Comparison of ENCODE assay signal across 8 cellular contexts in the genomic region with DNA sequence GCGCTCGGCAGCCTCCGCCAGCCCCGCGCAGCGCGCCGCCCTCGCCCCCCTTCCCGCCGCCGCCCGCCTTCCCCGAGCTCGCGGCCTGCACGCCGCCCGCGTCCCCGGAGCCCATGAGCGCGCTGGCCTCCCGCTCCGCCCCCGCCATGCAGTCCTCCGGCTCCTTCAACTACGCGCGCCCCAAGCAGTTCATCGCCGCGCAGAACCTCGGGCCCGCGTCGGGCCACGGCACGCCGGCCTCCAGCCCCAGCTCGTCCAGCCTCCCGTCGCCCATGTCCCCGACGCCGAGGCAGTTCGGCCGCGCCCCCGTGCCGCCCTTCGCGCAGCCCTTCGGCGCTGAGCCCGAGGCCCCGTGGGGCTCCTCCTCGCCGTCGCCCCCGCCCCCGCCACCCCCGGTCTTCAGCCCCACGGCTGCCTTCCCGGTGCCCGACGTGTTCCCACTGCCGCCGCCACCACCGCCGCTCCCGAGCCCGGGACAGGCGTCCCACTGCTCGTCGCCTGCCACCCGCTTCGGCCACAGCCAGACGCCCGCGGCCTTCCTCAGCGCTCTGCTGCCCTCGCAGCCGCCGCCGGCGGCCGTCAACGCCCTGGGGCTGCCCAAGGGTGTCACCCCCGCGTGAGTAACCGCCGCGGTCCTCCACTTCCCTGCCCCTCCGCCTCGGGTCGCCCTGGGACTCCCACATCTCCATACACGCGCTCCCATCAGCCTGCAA.
DNase-seq lines count a peak whose midpoint lies in the region; ATAC-seq and TF ChIP-seq lines count a peak whose summit lies in the region.

No MANE protein-coding gene starts in this region.

- H3K36me3 ChIP-seq in CD8-positive, alpha-beta T cell (ENCODE audit: insufficient read depth, low read length), result no peaks in the 10 kb centered on the region
- H3K36me3 ChIP-seq in right atrium auricular region, result peaks cover 58% of the 10 kb centered on the region

- H3K27me3 ChIP-seq in CD8-positive, alpha-beta T cell (ENCODE audit: insufficient read depth, low read length), result peaks cover 11% of the 10 kb centered on the region
- no peaks in the 10 kb centered on the region for H3K27me3 ChIP-seq in right atrium auricular region

- POLR2A ChIA-PET in CD8-positive, alpha-beta T cell (lab: Charles Lee), result no interaction called here

- no peaks in the 10 kb centered on the region for H3K9me3 Mint-ChIP-seq in CD8-positive, alpha-beta T cell
- H3K9me3 Mint-ChIP-seq in activated T-cell treated with anti-CD3 and anti-CD28 coated beads, Interleukin-2, amount 50 U/mL, for 4 hours, result no peaks in the 10 kb centered on the region

- H3K4me1 Mint-ChIP-seq in CD8-positive, alpha-beta T cell (ENCODE audit: low read depth), result peaks cover 8% of the 10 kb centered on the region
- peaks cover 8% of the 10 kb centered on the region for H3K4me1 Mint-ChIP-seq in activated T-cell treated with anti-CD3 and anti-CD28 coated beads, Interleukin-2, amount 50 U/mL, for 4 hours (ENCODE audit: low read depth)

- no peak for TF ChIP-seq CTCF in CD8-positive, alpha-beta T cell (IDR thresholded peaks at IDR 0.05)
- TF ChIP-seq CTCF in right atrium auricular region (IDR thresholded peaks at IDR 0.05), result no peak

- peak; percentile 34 for ATAC-seq in CD8-positive, alpha-beta T cell
- ATAC-seq in HG02852 (IDR thresholded peaks at IDR 0.05; ENCODE audit: unreplicated experiment) (peak; percentile 30), sciatic nerve (peak; percentile 72)
- peak; percentile 56 to 71 for ATAC-seq in activated T-cell treated with anti-CD3 and anti-CD28 coated beads, Interleukin-2, amount 50 U/mL, for 4 hours

- no peaks in the 10 kb centered on the region for H3K9me3 ChIP-seq in CD8-positive, alpha-beta T cell (ENCODE audit: low read length)
- H3K9me3 ChIP-seq in right atrium auricular region, result peaks cover 0 to 4% of the 10 kb centered on the region in 2 donors

- no peak overlapping the region for H3K27ac ChIP-seq in CD8-positive, alpha-beta T cell (ENCODE audit: low read depth, low read length)
- H3K27ac ChIP-seq in right atrium auricular region, result peak overlapping the region; percentile 72 to 80

- peaks cover 63% of the 10 kb centered on the region for H3K27me3 Mint-ChIP-seq in CD8-positive, alpha-beta T cell (ENCODE audit: low read depth)
- peaks cover 56% of the 10 kb centered on the region for H3K27me3 Mint-ChIP-seq in activated T-cell treated with anti-CD3 and anti-CD28 coated beads, Interleukin-2, amount 50 U/mL, for 4 hours (ENCODE audit: low read depth)

- H3K4me3 ChIP-seq in CD8-positive, alpha-beta T cell (ENCODE audit: low read depth, low read length), result no peak overlapping the region
- peak overlapping the region; percentile 26 to 50 for H3K4me3 ChIP-seq in right atrium auricular region

- CTCF ChIA-PET in CD8-positive, alpha-beta T cell (lab: Charles Lee), result no interaction called here

- H3K27ac Mint-ChIP-seq in CD8-positive, alpha-beta T cell, result no peak overlapping the region

- DNase-seq in CD8-positive, alpha-beta T cell, result peak in 4 of 7 experiments; percentile 0 to 16 (median 4)
- DNase-seq in activated T-cell treated with anti-CD3 and anti-CD28 coated beads, Interleukin-2, amount 50 U/mL, for 4 hours, result no peak
- DNase-seq in right atrium auricular region (ENCODE audit: low spot score) (no peak), sciatic nerve (ENCODE audit: low spot score) (peak; percentile 67), GM19240 (ENCODE audit: insufficient read length, low spot score) (no peak), HT-29 (ENCODE audit: low spot score) (no peak), cortex of kidney (lab: John Stamatoyannopoulos, UW) (no peak)

- H3K4me1 ChIP-seq in CD8-positive, alpha-beta T cell (ENCODE audit: insufficient read depth, low read length), result no peaks in the 10 kb centered on the region
- peaks cover 0 to 69% of the 10 kb centered on the region in 2 donors for H3K4me1 ChIP-seq in right atrium auricular region

- no peaks in the 10 kb centered on the region for H3K36me3 Mint-ChIP-seq in CD8-positive, alpha-beta T cell
- H3K36me3 Mint-ChIP-seq in activated T-cell treated with anti-CD3 and anti-CD28 coated beads, Interleukin-2, amount 50 U/mL, for 4 hours (ENCODE audit: insufficient read depth), result no peaks in the 10 kb centered on the region

- intact Hi-C loops in CD8-positive, alpha-beta T cell (cut with DNase I, micrococcal nuclease), result no loop called here
- intact Hi-C loops in sciatic nerve (cut with DNase I), result no loop called here

- H3K4me3 Mint-ChIP-seq in CD8-positive, alpha-beta T cell, result peak overlapping the region; percentile 79
- peak overlapping the region; percentile 72 for H3K4me3 Mint-ChIP-seq in activated T-cell treated with anti-CD3 and anti-CD28 coated beads, Interleukin-2, amount 50 U/mL, for 4 hours

Comparison
In these comparisons a context has a peak if more than half of its experiments do, and no peak if none do; other contexts are left out.
1. DNase-seq: peak in CD8-positive, alpha-beta T cell (4 of 7) and sciatic nerve (single experiment); none in activated T-cell treated with anti-CD3 and anti-CD28 coated beads, Interleukin-2, amount 50 U/mL, for 4 hours (single experiment), right atrium auricular region (single experiment), GM19240 (single experiment), HT-29 (single experiment) and cortex of kidney (single experiment).
2. Peak in every context shown above with its lines, with median percentiles within 50 percentile points of each other: ATAC-seq.